In genomic region chr5:56319281-56320242, GRCh38 we compare ENCODE assay signal across 11 cellular contexts.
DNase-seq lines count a peak whose midpoint lies in the region; ATAC-seq lines count a peak whose summit lies in the region.
"Had no signal": no experiment of that assay in that cellular context is flagged by ENCODE, and none has a peak within 500 bp of the region (broad histone marks: within the 10 kb centered on the region; RNA-seq: fewer than 3 reads in every experiment).

No MANE protein-coding gene starts in this region.

- H3K4ac ChIP-seq in trophoblast cell (ENCODE audit: low read depth, low read length): peak overlapping the region; percentile 41

- H3K4me2 ChIP-seq in trophoblast cell (ENCODE audit: low read length): no peak overlapping the region

- DNase-seq in EL: peak; percentile 34
- peak; percentile 54 for DNase-seq in NCI-H226
- no peak for DNase-seq in epithelial cell of prostate (ENCODE audit: low read depth, low spot score)
- peak; percentile 27 to 52 for DNase-seq in trophoblast cell
- DNase-seq in NK-92 (lab: John Stamatoyannopoulos, UW; ENCODE audit: unreplicated experiment): no peak
- DNase-seq in SHP77 treated with DMSO at 0.1 percent for 48 hours (lab: John Stamatoyannopoulos, UW): no peak
- DNase-seq: activated T-cell treated with anti-CD3 and anti-CD28 coated beads, Interleukin-2, amount 50 U/mL, for 1 hour had no signal

- H3K27ac ChIP-seq in epithelial cell of prostate (peak overlapping the region; percentile 65), trophoblast cell (ENCODE audit: low read depth, low read length) (peak overlapping the region; percentile 81)
- H3K27ac ChIP-seq: neutrophil had no signal

- H2AK5ac ChIP-seq in trophoblast cell (ENCODE audit: low read length): peak overlapping the region; percentile 95

- peak overlapping the region; percentile 85 for H2BK12ac ChIP-seq in trophoblast cell (ENCODE audit: low read length)

- peak overlapping the region; percentile 81 for H2BK5ac ChIP-seq in trophoblast cell (ENCODE audit: low read depth, low read length, poor library complexity)

- no peaks in the 10 kb centered on the region for H3K27me3 ChIP-seq in trophoblast cell (ENCODE audit: insufficient read depth, low read length)
- H3K27me3 ChIP-seq: esophagus muscularis mucosa, neutrophil had no signal

- no peaks in the 10 kb centered on the region for H3K36me3 ChIP-seq in trophoblast cell (ENCODE audit: control insufficient read depth in 1 of 2, insufficient read depth in 2 of 2, low read length in 2 of 2)
- H3K36me3 ChIP-seq: esophagus muscularis mucosa, neutrophil had no signal

- H3K23ac ChIP-seq in trophoblast cell (ENCODE audit: low read length): no peak overlapping the region

- ATAC-seq in HG03025 (IDR thresholded peaks at IDR 0.05; ENCODE audit: low FRiP score, unreplicated experiment) (no peak), GM19395 (IDR thresholded peaks at IDR 0.05; ENCODE audit: unreplicated experiment) (no peak)

- peaks cover 24% of the 10 kb centered on the region for H3K79me1 ChIP-seq in trophoblast cell (ENCODE audit: low read length)

- peak overlapping the region; percentile 66 for H4K8ac ChIP-seq in trophoblast cell (ENCODE audit: low read depth, low read length)

- no peak overlapping the region for H3K9ac ChIP-seq in trophoblast cell (ENCODE audit: low read length)

- no peak overlapping the region for H2AFZ ChIP-seq in trophoblast cell (ENCODE audit: insufficient read depth, low read length, poor library complexity)

- no peaks in the 10 kb centered on the region for H3K79me2 ChIP-seq in trophoblast cell (ENCODE audit: control insufficient read depth, insufficient read depth, low read length, poor library complexity)

- H3K4me1 ChIP-seq in trophoblast cell (ENCODE audit: control insufficient read depth in 1 of 2, insufficient read depth in 2 of 2, low read length in 2 of 2): peaks cover 12 to 20% of the 10 kb centered on the region in 2 experiments

- H3K14ac ChIP-seq in trophoblast cell (ENCODE audit: low read length): peak overlapping the region; percentile 73

- no peak overlapping the region for H3K4me3 ChIP-seq in trophoblast cell (ENCODE audit: low read depth, low read length)
- H3K4me3 ChIP-seq: esophagus muscularis mucosa had no signal

- H2BK120ac ChIP-seq in trophoblast cell (ENCODE audit: insufficient read depth, low read length, poor library complexity): peak overlapping the region; percentile 10

- no peaks in the 10 kb centered on the region for H3K9me3 ChIP-seq in trophoblast cell (ENCODE audit: insufficient read depth, low read depth, low read length)
- H3K9me3 ChIP-seq: esophagus muscularis mucosa, neutrophil had no signal

- peak overlapping the region; percentile 86 for H4K91ac ChIP-seq in trophoblast cell (ENCODE audit: low read depth, low read length)

- H4K12ac ChIP-seq in trophoblast cell (ENCODE audit: low read depth, low read length): peak overlapping the region; percentile 60

- no CpG with 5 or more reads among the region's 25 CpGs for WGBS in trophoblast cell (ENCODE audit: extremely low coverage, insufficient coverage, insufficient read length)

- peak overlapping the region; percentile 73 for H3K18ac ChIP-seq in trophoblast cell (ENCODE audit: low read length)

Comparison
In these comparisons a context has a peak if more than half of its experiments do, and no peak if none do; other contexts are left out.
1. DNase-seq: peak in EL (single experiment), NCI-H226 (single experiment) and trophoblast cell (2 of 2); none in epithelial cell of prostate (single experiment), NK-92 (single experiment) and SHP77 treated with DMSO at 0.1 percent for 48 hours (single experiment).